8 cellular contexts compared by ENCODE assay signal in the genomic region with DNA sequence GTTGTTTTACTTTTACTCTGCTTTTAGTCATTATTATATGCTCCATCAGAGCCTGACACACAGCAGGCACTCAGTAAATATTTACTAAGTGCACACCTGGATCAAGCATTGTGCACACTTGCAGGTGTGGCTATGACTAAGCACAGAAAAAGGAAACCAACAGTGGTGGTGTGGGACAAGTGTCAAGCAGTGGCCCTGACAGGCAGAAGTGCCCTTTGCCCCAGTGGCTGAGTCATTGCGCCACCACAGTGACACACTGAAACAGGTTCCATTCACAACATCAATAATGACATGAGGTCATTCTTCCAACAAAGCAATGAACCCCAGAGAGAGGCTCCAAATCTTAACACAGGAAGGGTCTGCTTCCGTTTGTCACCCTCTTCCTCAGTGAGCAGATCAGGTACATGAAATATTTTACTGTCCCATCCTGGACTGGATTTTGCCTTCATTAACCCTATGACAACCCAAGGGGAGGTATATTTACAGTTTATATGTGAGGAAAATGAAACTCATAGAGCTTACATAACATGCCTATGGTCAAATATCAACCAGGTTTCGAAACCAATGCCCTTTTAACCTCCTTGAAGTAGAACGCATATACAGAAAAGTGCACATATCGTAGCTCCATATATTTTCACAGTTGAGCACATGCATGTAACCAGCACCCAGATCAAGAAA.
A peak's percentile ranks its signal among the peaks of the same experiment; 100 is the strongest.
DNase-seq lines count a peak whose midpoint lies in the region; ATAC-seq, FAIRE-seq and TF ChIP-seq lines count a peak whose summit lies in the region.

No MANE protein-coding gene starts in this region.

- TF ChIP-seq POLR2A in spleen (IDR thresholded peaks at IDR 0.05), result no peak

- peak; percentile 73 for FAIRE-seq in bronchial epithelial cell (lab: Jason Lieb, UNC)
- no peak for FAIRE-seq in frontal cortex (lab: Jason Lieb, UNC)

- WGBS in spleen, 5 donors, result 46 to 66% (median 57%) methylated on average over 5 of the region's 5 CpGs

- H3K27ac ChIP-seq in spleen, result peak overlapping the region in 7 of 8 donors; percentile 4 to 72 (median 45)

- H3K27me3 ChIP-seq in bronchial epithelial cell (ENCODE audit: control insufficient read depth, insufficient read depth, low read length) (no peaks in the 10 kb centered on the region), spleen (replicated peaks in 1 of 7) (no peaks in the 10 kb centered on the region), H7 (ENCODE audit: control insufficient read depth, insufficient read depth, low read length) (no peaks in the 10 kb centered on the region)

- H3K4me1 ChIP-seq in spleen, result peaks cover 0 to 19% (median 10%) of the 10 kb centered on the region in 6 donors

- ATAC-seq in HG03135 (IDR thresholded peaks at IDR 0.05; ENCODE audit: unreplicated experiment), result peak; percentile 98

- H3K36me3 ChIP-seq in bronchial epithelial cell (ENCODE audit: control insufficient read depth, insufficient read depth, low read length) (peaks cover 12% of the 10 kb centered on the region), spleen (no peaks in the 10 kb centered on the region), H7 (replicated peaks; ENCODE audit: control insufficient read depth, insufficient read depth, low read length) (no peaks in the 10 kb centered on the region)

- TF ChIP-seq CTCF in bronchial epithelial cell (IDR thresholded peaks at IDR 0.05; ENCODE audit: insufficient read depth, low read length, severe bottlenecking), result no peak
- TF ChIP-seq CTCF in spleen (IDR thresholded peaks at IDR 0.05 in 8 of 11, conservative IDR thresholded peaks at IDR 0.05 in 3 of 11), result no peak

- intact Hi-C loops in spleen (cut with DNase I; ENCODE audit: low total_unique reads), result no loop called here

- no peaks in the 10 kb centered on the region for H3K9me3 ChIP-seq in spleen

- H3K4me3 ChIP-seq in bronchial epithelial cell (ENCODE audit: low read depth, low read length), result no peak overlapping the region
- no peak overlapping the region for H3K4me3 ChIP-seq in spleen
- H3K4me3 ChIP-seq in H7 (ENCODE audit: insufficient read depth, low read depth, low read length), result no peak overlapping the region

- DNase-seq in CD1c-positive myeloid dendritic cell (ENCODE audit: extremely low spot score) (peak; percentile 66), GM19238 (ENCODE audit: insufficient read length, low spot score) (peak; percentile 12), NOMO-1 (lab: John Stamatoyannopoulos, UW; ENCODE audit: unreplicated experiment in 2 of 2) (peak; percentile 52 to 83), bronchial epithelial cell (ENCODE audit: low read depth) (peak; percentile 84), spleen (peak; percentile 79), H7 (no peak), frontal cortex (ENCODE audit: low spot score in 2 of 2) (no peak)

Comparison
In these comparisons a context has a peak if more than half of its experiments do, and no peak if none do; other contexts are left out.
1. DNase-seq: peak in CD1c-positive myeloid dendritic cell (single experiment), GM19238 (single experiment), NOMO-1 (2 of 2), bronchial epithelial cell (single experiment) and spleen (single experiment); none in H7 (single experiment) and frontal cortex (0 of 2).